ENCODE assay signal across 8 cellular contexts in the genomic region with DNA sequence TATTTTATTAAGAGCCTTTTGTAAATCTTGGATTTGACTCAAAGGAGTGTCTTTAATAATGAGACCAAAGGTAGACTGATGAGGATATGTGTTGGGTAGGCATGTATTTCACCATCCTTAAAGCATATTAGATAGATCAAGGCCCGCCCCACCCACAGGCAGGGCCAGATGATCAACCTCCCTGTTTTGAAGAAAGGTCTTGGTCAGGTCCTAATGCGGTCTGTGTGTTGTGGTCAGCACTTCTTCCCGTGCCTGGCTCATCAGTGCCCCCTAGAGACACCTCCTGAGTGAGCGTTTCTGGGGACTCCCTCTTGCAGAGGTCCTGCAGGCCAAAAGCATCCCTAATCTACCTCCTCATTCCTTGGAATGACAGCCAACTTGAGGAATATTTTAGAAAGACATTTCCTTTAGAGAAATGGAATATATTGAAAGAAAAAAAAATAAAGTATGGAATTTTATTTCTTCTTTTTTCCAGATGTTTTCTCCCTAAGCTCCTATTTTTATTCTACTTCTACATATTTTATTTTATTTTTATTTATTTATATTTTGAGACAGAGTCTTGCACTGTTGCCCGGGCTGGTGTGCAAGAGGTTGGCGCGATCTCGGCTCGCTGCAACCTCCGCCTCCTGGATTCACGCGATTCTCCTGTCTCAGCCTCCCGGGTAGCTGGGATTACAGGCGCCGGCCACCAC. TPM values are rescaled to one million over a fixed set of nuclear protein-coding genes. Genes with fewer than 3 reads are reported as not detected.
DNase-seq lines count a peak whose midpoint lies in the region; ATAC-seq and TF ChIP-seq lines count a peak whose summit lies in the region.

No MANE protein-coding gene starts in this region.

- H3K9me3 ChIP-seq in OCI-LY3 (ENCODE audit: insufficient read depth, low read length), result no peaks in the 10 kb centered on the region
- no peaks in the 10 kb centered on the region for H3K9me3 ChIP-seq in sigmoid colon

- no peaks in the 10 kb centered on the region for H3K79me2 ChIP-seq in OCI-LY3 (ENCODE audit: low read length)

- H3K27me3 ChIP-seq in OCI-LY3 (ENCODE audit: low read depth, low read length), result no peaks in the 10 kb centered on the region
- H3K27me3 ChIP-seq in sigmoid colon, result no peaks in the 10 kb centered on the region

- H2AFZ ChIP-seq in OCI-LY3 (ENCODE audit: low read depth, low read length), result peak overlapping the region; percentile 45; the same call in 1 of the 2 replicates

- H3K4me2 ChIP-seq in OCI-LY3 (ENCODE audit: low read length), result no peak overlapping the region

- 69 to 75% methylated on average over 15 of the region's 15 CpGs for WGBS in sigmoid colon, 2 donors

- TF ChIP-seq CTCF in GM10266 (IDR thresholded peaks at IDR 0.05; ENCODE audit: control insufficient read depth, insufficient read depth, low read depth, missing control alignments) (peak; percentile 86), OCI-LY3 (IDR thresholded peaks at IDR 0.05; ENCODE audit: low read depth, low read length) (peak; percentile 90), astrocyte of the cerebellum (IDR thresholded peaks at IDR 0.05; ENCODE audit: low read depth, low read length, missing control alignments) (peak; percentile 98), sigmoid colon (IDR thresholded peaks at IDR 0.05) (peak in 3 of 4 experiments; percentile 21 to 46 (median 43))

- H4K20me1 ChIP-seq in OCI-LY3 (ENCODE audit: insufficient read depth, low read length), result no peaks in the 10 kb centered on the region

- H3K27ac ChIP-seq in OCI-LY3 (ENCODE audit: low read length) (no peak overlapping the region), sigmoid colon (peak overlapping the region in 2 of 4 donors; percentile 12 to 38)

- H3K36me3 ChIP-seq in OCI-LY3 (replicated peaks; ENCODE audit: low read depth, low read length), result no peaks in the 10 kb centered on the region
- no peaks in the 10 kb centered on the region for H3K36me3 ChIP-seq in sigmoid colon

- DNase-seq in GM10266 (ENCODE audit: extremely low spot score), result peak; percentile 72
- peak; percentile 81 for DNase-seq in HS-27A (ENCODE audit: low read depth)
- DNase-seq in astrocyte of the cerebellum (ENCODE audit: low read depth), result peak; percentile 74
- DNase-seq in hypothalamus (lab: John Stamatoyannopoulos, UW), result peak in 39 of 51 donors; percentile 0 to 69 (median 28)
- DNase-seq in sigmoid colon, result peak; percentile 75
- no peak for DNase-seq in NCI-H128 (lab: John Stamatoyannopoulos, UW; ENCODE audit: unreplicated experiment)

- no peak for TF ChIP-seq EP300 in sigmoid colon (IDR thresholded peaks at IDR 0.05)

- H3K9ac ChIP-seq in OCI-LY3 (ENCODE audit: low read length), result no peak overlapping the region

- H3K4me3 ChIP-seq in OCI-LY3 (ENCODE audit: low read length), result no peak overlapping the region
- no peak overlapping the region for H3K4me3 ChIP-seq in astrocyte of the cerebellum (ENCODE audit: low read depth, low read length)
- H3K4me3 ChIP-seq in sigmoid colon, result no peak overlapping the region

- intact Hi-C loops in sigmoid colon (cut with DNase I), result no loop called here

- in situ Hi-C loops in astrocyte of the cerebellum (cut with HindIII; ENCODE audit: low sequenced_read_pairs), result no loop called here

- no peak for TF ChIP-seq POLR2A in sigmoid colon (IDR thresholded peaks at IDR 0.05)

- H3K4me1 ChIP-seq in OCI-LY3 (ENCODE audit: low read length) (peaks cover 5% of the 10 kb centered on the region; the same call in 1 of the 2 replicates), sigmoid colon (peaks cover 0 to 6% (median 0%) of the 10 kb centered on the region in 4 donors)

- ATAC-seq in GM21529 (IDR thresholded peaks at IDR 0.05; ENCODE audit: unreplicated experiment), result peak; percentile 97

RNA-seq across cellular contexts. Expression of gene TM4SF4, which starts 6.0 kb away (rescaled TPM):
- 10 to 100 TPM in 2 of 4 donors, 1 to 10 TPM in 2; 4.1 to 17.1 (median 10.6) TPM for total RNA-seq in sigmoid colon
- polyA plus RNA-seq in sigmoid colon, result 1 to 10 TPM in 1 of 3 donors, under 1 TPM in 1, not detected in 1; 0.92 to 5.8 TPM

Comparison
In these comparisons a context has a peak if more than half of its experiments do, and no peak if none do; other contexts are left out.
1. CTCF ChIP-seq: peak in every context shown above with its lines; median percentile 98 in astrocyte of the cerebellum; 90 in OCI-LY3; 86 in GM10266; 43 in sigmoid colon.